1 cellular context compared by ENCODE assay signal in the genomic region with DNA sequence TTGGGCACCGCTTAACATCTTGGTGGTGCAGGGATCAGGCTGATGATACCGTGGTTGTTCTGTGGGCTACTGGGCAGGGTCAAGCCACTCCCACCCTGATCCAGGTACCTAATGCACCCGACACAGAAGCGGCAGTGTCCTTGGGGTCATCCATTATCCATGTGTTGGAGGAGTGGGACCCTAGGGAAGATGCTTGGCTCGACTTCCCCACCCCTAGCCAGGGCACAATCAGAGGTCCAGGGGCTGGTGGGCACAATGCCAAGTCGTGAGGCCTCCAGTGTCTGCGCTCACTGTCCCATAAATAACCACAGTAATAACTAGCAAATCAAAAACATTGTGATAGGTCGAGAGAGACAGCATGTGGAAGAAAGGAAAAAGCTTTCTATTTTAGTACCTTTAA.
TF ChIP-seq lines count a peak whose summit lies in the region.

No MANE protein-coding gene starts in this region.

TF ChIP-seq in SK-N-SH treated with all-trans-retinoic acid at 6 μM for 48 hours, 23 proteins besides CTCF, POLR2A, EP300 and RAD21 (continued from another document):
- TF ChIP-seq, protein P1, sequence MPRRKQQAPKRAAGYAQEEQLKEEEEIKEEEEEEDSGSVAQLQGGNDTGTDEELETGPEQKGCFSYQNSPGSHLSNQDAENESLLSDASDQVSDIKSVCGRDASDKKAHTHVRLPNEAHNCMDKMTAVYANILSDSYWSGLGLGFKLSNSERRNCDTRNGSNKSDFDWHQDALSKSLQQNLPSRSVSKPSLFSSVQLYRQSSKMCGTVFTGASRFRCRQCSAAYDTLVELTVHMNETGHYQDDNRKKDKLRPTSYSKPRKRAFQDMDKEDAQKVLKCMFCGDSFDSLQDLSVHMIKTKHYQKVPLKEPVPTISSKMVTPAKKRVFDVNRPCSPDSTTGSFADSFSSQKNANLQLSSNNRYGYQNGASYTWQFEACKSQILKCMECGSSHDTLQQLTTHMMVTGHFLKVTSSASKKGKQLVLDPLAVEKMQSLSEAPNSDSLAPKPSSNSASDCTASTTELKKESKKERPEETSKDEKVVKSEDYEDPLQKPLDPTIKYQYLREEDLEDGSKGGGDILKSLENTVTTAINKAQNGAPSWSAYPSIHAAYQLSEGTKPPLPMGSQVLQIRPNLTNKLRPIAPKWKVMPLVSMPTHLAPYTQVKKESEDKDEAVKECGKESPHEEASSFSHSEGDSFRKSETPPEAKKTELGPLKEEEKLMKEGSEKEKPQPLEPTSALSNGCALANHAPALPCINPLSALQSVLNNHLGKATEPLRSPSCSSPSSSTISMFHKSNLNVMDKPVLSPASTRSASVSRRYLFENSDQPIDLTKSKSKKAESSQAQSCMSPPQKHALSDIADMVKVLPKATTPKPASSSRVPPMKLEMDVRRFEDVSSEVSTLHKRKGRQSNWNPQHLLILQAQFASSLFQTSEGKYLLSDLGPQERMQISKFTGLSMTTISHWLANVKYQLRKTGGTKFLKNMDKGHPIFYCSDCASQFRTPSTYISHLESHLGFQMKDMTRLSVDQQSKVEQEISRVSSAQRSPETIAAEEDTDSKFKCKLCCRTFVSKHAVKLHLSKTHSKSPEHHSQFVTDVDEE (CRISPR knock-in tag; IDR thresholded peaks at IDR 0.05) = no peak
- no peak for TF ChIP-seq OSR1 (CRISPR knock-in tag; IDR thresholded peaks at IDR 0.05)
- no peak for TF ChIP-seq ZC3H10 (CRISPR knock-in tag; IDR thresholded peaks at IDR 0.05)
- TF ChIP-seq ISL1 (CRISPR knock-in tag; IDR thresholded peaks at IDR 0.05) = no peak
- no peak for TF ChIP-seq ZNF8 (CRISPR knock-in tag; IDR thresholded peaks at IDR 0.05)
- no peak for TF ChIP-seq ZNF565 (CRISPR knock-in tag; conservative IDR thresholded peaks at IDR 0.05; ENCODE audit: low read depth)
- TF ChIP-seq, protein P2, sequence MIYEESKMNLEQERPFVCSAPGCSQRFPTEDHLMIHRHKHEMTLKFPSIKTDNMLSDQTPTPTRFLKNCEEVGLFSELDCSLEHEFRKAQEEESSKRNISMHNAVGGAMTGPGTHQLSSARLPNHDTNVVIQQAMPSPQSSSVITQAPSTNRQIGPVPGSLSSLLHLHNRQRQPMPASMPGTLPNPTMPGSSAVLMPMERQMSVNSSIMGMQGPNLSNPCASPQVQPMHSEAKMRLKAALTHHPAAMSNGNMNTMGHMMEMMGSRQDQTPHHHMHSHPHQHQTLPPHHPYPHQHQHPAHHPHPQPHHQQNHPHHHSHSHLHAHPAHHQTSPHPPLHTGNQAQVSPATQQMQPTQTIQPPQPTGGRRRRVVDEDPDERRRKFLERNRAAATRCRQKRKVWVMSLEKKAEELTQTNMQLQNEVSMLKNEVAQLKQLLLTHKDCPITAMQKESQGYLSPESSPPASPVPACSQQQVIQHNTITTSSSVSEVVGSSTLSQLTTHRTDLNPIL (CRISPR knock-in tag; IDR thresholded peaks at IDR 0.05; ENCODE audit: low read depth) = no peak
- TF ChIP-seq ZFP30 (CRISPR knock-in tag; IDR thresholded peaks at IDR 0.05) = no peak
- no peak for TF ChIP-seq PPARA (CRISPR knock-in tag; IDR thresholded peaks at IDR 0.05; ENCODE audit: borderline replicate concordance)
- TF ChIP-seq ARNTL (CRISPR knock-in tag; IDR thresholded peaks at IDR 0.05; ENCODE audit: borderline replicate concordance, low read depth) = no peak
- no peak for TF ChIP-seq ESRRG (CRISPR knock-in tag; IDR thresholded peaks at IDR 0.05)
- no peak for TF ChIP-seq RARB (CRISPR knock-in tag; IDR thresholded peaks at IDR 0.05)
- TF ChIP-seq BACH2 (CRISPR knock-in tag; IDR thresholded peaks at IDR 0.05; ENCODE audit: borderline replicate concordance) = no peak
- no peak for TF ChIP-seq TCF4 (CRISPR knock-in tag; IDR thresholded peaks at IDR 0.05; ENCODE audit: borderline replicate concordance)
- no peak for TF ChIP-seq ZNF70 (CRISPR knock-in tag; IDR thresholded peaks at IDR 0.05)
